Comparison of ENCODE assay signal across 8 cellular contexts in genomic region chr2:29309090-29310054, GRCh38.
A peak's percentile ranks its signal among the peaks of the same experiment; 100 is the strongest.
DNase-seq lines count a peak whose midpoint lies in the region; ATAC-seq, FAIRE-seq and TF ChIP-seq lines count a peak whose summit lies in the region.

No MANE protein-coding gene starts in this region.

- H3F3A ChIP-seq in MM.1S (ENCODE audit: insufficient read depth, low read length) = no peaks in the 10 kb centered on the region

- TF ChIP-seq POLR2A in HepG2 (IDR thresholded peaks at IDR 0.05; ENCODE audit: insufficient read depth in 1 of 2, low read depth in 2 of 2, low read length in 2 of 2) = no peak

- in situ Hi-C loops in HepG2 (cut with HindIII; ENCODE audit: extremely low pct_ligation_motif_present, low pct_unique_long_range_greater_than_20kb) = no loop called here

- H3K4me3 Mint-ChIP-seq in chondrocyte (ENCODE audit: unreplicated experiment) = no peak overlapping the region
- no peak overlapping the region for H3K4me3 Mint-ChIP-seq in stimulated activated effector memory CD8-positive, alpha-beta T cell treated with anti-CD3 and anti-CD28 coated beads, Interleukin-12 subunit alpha, Interleukin-12 subunit beta, amount 100 ng/mL, for 72 hours

- H3K9me3 ChIP-seq in MM.1S (replicated peaks; ENCODE audit: insufficient read depth, low read length) (no peaks in the 10 kb centered on the region), HepG2 (ENCODE audit: low read length) (no peaks in the 10 kb centered on the region)

- FAIRE-seq in HepG2 (lab: Jason Lieb, UNC) = peak; percentile 89

- H4K20me1 ChIP-seq in MM.1S (ENCODE audit: insufficient read depth, low read length) = no peaks in the 10 kb centered on the region
- H4K20me1 ChIP-seq in HepG2 (ENCODE audit: insufficient read depth, low read length) = no peaks in the 10 kb centered on the region

- BruUV-seq in HepG2 (replicated peaks; lab: Mats Ljungman, UMichigan) = no TSS peak

- no peaks in the 10 kb centered on the region for H3K9me3 Mint-ChIP-seq in chondrocyte (ENCODE audit: low read depth)
- H3K9me3 Mint-ChIP-seq in stimulated activated effector memory CD8-positive, alpha-beta T cell treated with anti-CD3 and anti-CD28 coated beads, Interleukin-12 subunit alpha, Interleukin-12 subunit beta, amount 100 ng/mL, for 72 hours = no peaks in the 10 kb centered on the region

- H3K27ac Mint-ChIP-seq in chondrocyte (ENCODE audit: unreplicated experiment) = no peak overlapping the region
- no peak overlapping the region for H3K27ac Mint-ChIP-seq in stimulated activated effector memory CD8-positive, alpha-beta T cell treated with anti-CD3 and anti-CD28 coated beads, Interleukin-12 subunit alpha, Interleukin-12 subunit beta, amount 100 ng/mL, for 72 hours

- ATAC-seq in GM21390 (IDR thresholded peaks at IDR 0.05; ENCODE audit: unreplicated experiment) (peak; percentile 70), HepG2 (peak; percentile 94), HG02840 (IDR thresholded peaks at IDR 0.05; ENCODE audit: low FRiP score, unreplicated experiment) (no peak)
- ATAC-seq in stimulated activated effector memory CD8-positive, alpha-beta T cell treated with anti-CD3 and anti-CD28 coated beads, Interleukin-12 subunit alpha, Interleukin-12 subunit beta, amount 100 ng/mL, for 72 hours = peak; percentile 80

- H3K4me1 Mint-ChIP-seq in chondrocyte (ENCODE audit: low read depth) = peaks cover 6% of the 10 kb centered on the region
- peaks cover 12% of the 10 kb centered on the region for H3K4me1 Mint-ChIP-seq in stimulated activated effector memory CD8-positive, alpha-beta T cell treated with anti-CD3 and anti-CD28 coated beads, Interleukin-12 subunit alpha, Interleukin-12 subunit beta, amount 100 ng/mL, for 72 hours

- no peak overlapping the region for H3K27ac ChIP-seq in MM.1S (ENCODE audit: low read length)
- H3K27ac ChIP-seq in HepG2 (ENCODE audit: extremely low read length, insufficient read depth, low read length) = no peak overlapping the region

- peak; percentile 78 for TF ChIP-seq CTCF in MM.1S (IDR thresholded peaks at IDR 0.05; ENCODE audit: low read length)
- TF ChIP-seq CTCF in chondrocyte (IDR thresholded peaks at IDR 0.05) = peak; percentile 91
- peak; percentile 71 for TF ChIP-seq CTCF in HepG2 (CRISPR knock-in tag; IDR thresholded peaks at IDR 0.05)

- DNase-seq in DMS114 treated with DMSO at 0.1 percent for 48 hours (lab: John Stamatoyannopoulos, UW; ENCODE audit: unreplicated experiment) = peak; percentile 33
- DNase-seq in MM.1S = peak; percentile 66
- peak; percentile 25 to 72 for DNase-seq in SW 1271 (lab: John Stamatoyannopoulos, UW)
- DNase-seq in chondrocyte (ENCODE audit: low spot score) = no peak
- DNase-seq in HepG2 (ENCODE audit: low spot score) = peak; percentile 62
- DNase-seq in stimulated activated effector memory CD8-positive, alpha-beta T cell treated with anti-CD3 and anti-CD28 coated beads, Interleukin-12 subunit alpha, Interleukin-12 subunit beta, amount 100 ng/mL, for 72 hours (ENCODE audit: low spot score in 2 of 2) = peak; percentile 45 to 72

- no peak overlapping the region for H2AFZ ChIP-seq in MM.1S (ENCODE audit: low read length)
- H2AFZ ChIP-seq in HepG2 (ENCODE audit: low read length) = no peak overlapping the region

- H3K4me2 ChIP-seq in MM.1S (ENCODE audit: low read depth, low read length) (no peak overlapping the region), HepG2 (ENCODE audit: low read depth, low read length) (no peak overlapping the region)

- intact Hi-C loops in HepG2 (cut with micrococcal nuclease; ENCODE audit: unreplicated experiment) = loop anchor here (1.0 to 2.0 kb wide), 2 partner anchors 351 to 614 kb away; no protein-coding TSS in a partner anchor

- no peaks in the 10 kb centered on the region for H3K9me2 ChIP-seq in MM.1S (replicated peaks; ENCODE audit: insufficient read depth, low read length)

- POLR2A ChIA-PET in HepG2 (lab: Yijun Ruan, JAX) = no interaction called here

- H3K79me2 ChIP-seq in MM.1S (ENCODE audit: low read length) = no peaks in the 10 kb centered on the region
- H3K79me2 ChIP-seq in HepG2 (ENCODE audit: insufficient read depth, low read length) = no peaks in the 10 kb centered on the region

- H3K27me3 ChIP-seq in MM.1S (replicated peaks; ENCODE audit: insufficient read depth, low read length) (no peaks in the 10 kb centered on the region), HepG2 (ENCODE audit: control insufficient read depth in 1 of 2, insufficient read depth in 2 of 2, low read length in 2 of 2) (peaks cover 0 to 24% of the 10 kb centered on the region in 2 experiments; a peak in 2 of 5 replicates)

- H3K9ac ChIP-seq in MM.1S (ENCODE audit: low read length) = no peak overlapping the region
- H3K9ac ChIP-seq in HepG2 (ENCODE audit: insufficient read depth, low read depth, low read length) = no peak overlapping the region

- H3K36me3 ChIP-seq in MM.1S (replicated peaks; ENCODE audit: insufficient read depth, low read length) (no peaks in the 10 kb centered on the region), HepG2 (replicated peaks in 1 of 2; ENCODE audit: control insufficient read depth in 1 of 2, insufficient read depth in 2 of 2, low read length in 2 of 2) (no peaks in the 10 kb centered on the region)

- H3K36me3 Mint-ChIP-seq in chondrocyte (ENCODE audit: low read depth) = no peaks in the 10 kb centered on the region
- no peaks in the 10 kb centered on the region for H3K36me3 Mint-ChIP-seq in stimulated activated effector memory CD8-positive, alpha-beta T cell treated with anti-CD3 and anti-CD28 coated beads, Interleukin-12 subunit alpha, Interleukin-12 subunit beta, amount 100 ng/mL, for 72 hours

- peaks cover 2% of the 10 kb centered on the region; the same call in 1 of the 2 replicates for H3K4me1 ChIP-seq in MM.1S (ENCODE audit: low read length)
- H3K4me1 ChIP-seq in HepG2 (ENCODE audit: insufficient read depth, low read length) = no peaks in the 10 kb centered on the region

- 11% methylated on average over 9 of the region's 9 CpGs for WGBS in HepG2 (ENCODE audit: low lambda C conversion rate)

- H3K4me3 ChIP-seq in MM.1S (ENCODE audit: low read length) (no peak overlapping the region), HepG2 (replicated peaks in 1 of 3; ENCODE audit: insufficient read depth in 1 of 3, low read depth in 2 of 3, low read length in 3 of 3) (no peak overlapping the region)

- H3K27me3 Mint-ChIP-seq in chondrocyte (ENCODE audit: low read depth) = peaks cover 21% of the 10 kb centered on the region

- TF ChIP-seq EP300 in HepG2 (IDR thresholded peaks at IDR 0.05; ENCODE audit: low read depth in 2 of 2, low read length in 2 of 2) (no peak), HepG2 (CRISPR knock-in tag; IDR thresholded peaks at IDR 0.05; ENCODE audit: borderline replicate concordance) (no peak)

- CTCF ChIA-PET in HepG2 (lab: Yijun Ruan, JAX; ENCODE audit: low intra/inter-chr PET ratio, low total read pairs) = no interaction called here

- TF ChIP-seq RAD21 in HepG2 (CRISPR knock-in tag; IDR thresholded peaks at IDR 0.05) = no peak

TF ChIP-seq in HepG2, 621 proteins besides CTCF, POLR2A, EP300 and RAD21 (continues in another document):
- TF ChIP-seq PHF8 (CRISPR knock-in tag; IDR thresholded peaks at IDR 0.05) (no peak), RNF2 (conservative IDR thresholded peaks at IDR 0.05; ENCODE audit: low read depth) (no peak), HDAC2 (CRISPR knock-in tag; IDR thresholded peaks at IDR 0.05) (no peak), SP2 (CRISPR knock-in tag; IDR thresholded peaks at IDR 0.05) (no peak), ZNF501 (CRISPR knock-in tag; IDR thresholded peaks at IDR 0.05) (no peak), CEBPB (IDR thresholded peaks at IDR 0.05; ENCODE audit: borderline replicate concordance, low read depth, low read length) (peak; percentile 42; the same call in 1 of the 2 replicates), YEATS4 (CRISPR knock-in tag; IDR thresholded peaks at IDR 0.05; ENCODE audit: borderline replicate concordance) (no peak), ASH2L (IDR thresholded peaks at IDR 0.05; ENCODE audit: insufficient read length, low read depth, low read length) (no peak), MIER2 (CRISPR knock-in tag; IDR thresholded peaks at IDR 0.05) (0 out of 2 replicates have a peak, but pooled peaks have one; percentile 54), HHEX (CRISPR knock-in tag; IDR thresholded peaks at IDR 0.05) (no peak), ZNF746 (CRISPR knock-in tag; IDR thresholded peaks at IDR 0.05) (no peak), RNF219 (CRISPR knock-in tag; IDR thresholded peaks at IDR 0.05) (no peak)
